ENCODE assay signal across 10 cellular contexts in genomic region chr14:103121161-103121845, GRCh38. TPM values are rescaled to one million over a fixed set of nuclear protein-coding genes. Genes with fewer than 3 reads are reported as not detected.
DNase-seq lines count a peak whose midpoint lies in the region; TF ChIP-seq lines count a peak whose summit lies in the region.
"Had no signal": no experiment of that assay in that cellular context is flagged by ENCODE, and none has a peak within 500 bp of the region (broad histone marks: within the 10 kb centered on the region; RNA-seq: fewer than 3 reads in every experiment).

No MANE protein-coding gene starts in this region.

- no peaks in the 10 kb centered on the region for H3K36me3 ChIP-seq in left ventricle myocardium inferior
- no peaks in the 10 kb centered on the region for H3K36me3 ChIP-seq in CD8-positive, alpha-beta memory T cell (ENCODE audit: insufficient read depth, low read length)

- H3K36me3 Mint-ChIP-seq in T-helper 2 cell treated with Interferon-gamma antibody and Interleukin-4, amounts not matched to agents 5 μg/mL and 100 μg/mL, for 36 hours (ENCODE audit: low read depth), result no peaks in the 10 kb centered on the region
- no peaks in the 10 kb centered on the region for H3K36me3 Mint-ChIP-seq in CD8-positive, alpha-beta memory T cell

- peak overlapping the region; percentile 99 for H3K27ac ChIP-seq in left ventricle myocardium inferior (replicated peaks)
- H3K27ac ChIP-seq in CD8-positive, alpha-beta memory T cell (ENCODE audit: low read depth, low read length), result no peak overlapping the region

- peaks cover 88% of the 10 kb centered on the region for H3K4me1 ChIP-seq in left ventricle myocardium inferior
- H3K4me1 ChIP-seq in CD8-positive, alpha-beta memory T cell (ENCODE audit: insufficient read depth, low read length), result peaks cover 7% of the 10 kb centered on the region

- peaks cover 33% of the 10 kb centered on the region for H3K27me3 Mint-ChIP-seq in T-helper 2 cell treated with Interferon-gamma antibody and Interleukin-4, amounts not matched to agents 5 μg/mL and 100 μg/mL, for 36 hours (ENCODE audit: low read depth)
- H3K27me3 Mint-ChIP-seq in CD8-positive, alpha-beta memory T cell, result peaks cover 22 to 25% of the 10 kb centered on the region in 2 donors

- peaks cover 2% of the 10 kb centered on the region for H3K4me1 Mint-ChIP-seq in T-helper 2 cell treated with Interferon-gamma antibody and Interleukin-4, amounts not matched to agents 5 μg/mL and 100 μg/mL, for 36 hours (ENCODE audit: low read depth)
- peaks cover 0 to 5% (median 0%) of the 10 kb centered on the region in 3 donors for H3K4me1 Mint-ChIP-seq in CD8-positive, alpha-beta memory T cell

- TF ChIP-seq CTCF in left ventricle myocardium inferior (IDR thresholded peaks at IDR 0.05; ENCODE audit: borderline replicate concordance), result no peak

- H3K9me3 ChIP-seq in left ventricle myocardium inferior (replicated peaks), result no peaks in the 10 kb centered on the region
- H3K9me3 ChIP-seq in CD8-positive, alpha-beta memory T cell (ENCODE audit: low read length), result no peaks in the 10 kb centered on the region

- CTCF ChIA-PET in CD8-positive, alpha-beta memory T cell (lab: Charles Lee), result no interaction called here

- no peak overlapping the region for H3K27ac Mint-ChIP-seq in T-helper 2 cell treated with Interferon-gamma antibody and Interleukin-4, amounts not matched to agents 5 μg/mL and 100 μg/mL, for 36 hours
- no peak overlapping the region for H3K27ac Mint-ChIP-seq in CD8-positive, alpha-beta memory T cell

- no peaks in the 10 kb centered on the region for H3K27me3 ChIP-seq in left ventricle myocardium inferior (ENCODE audit: low read depth)
- H3K27me3 ChIP-seq in CD8-positive, alpha-beta memory T cell (ENCODE audit: insufficient read depth, low read length, poor library complexity, severe bottlenecking), result peaks cover 4% of the 10 kb centered on the region

- H3K4me3 ChIP-seq in left ventricle myocardium inferior, result peak overlapping the region; percentile 96
- no peak overlapping the region for H3K4me3 ChIP-seq in CD8-positive, alpha-beta memory T cell (ENCODE audit: low read length)

- intact Hi-C loops in left ventricle myocardium inferior (cut with micrococcal nuclease) (no loop called here), posterior vena cava (cut with DNase I) (no loop called here)

- no peak overlapping the region for H3K4me3 Mint-ChIP-seq in T-helper 2 cell treated with Interferon-gamma antibody and Interleukin-4, amounts not matched to agents 5 μg/mL and 100 μg/mL, for 36 hours
- peak overlapping the region in 1 of 7 donors; percentile 45 for H3K4me3 Mint-ChIP-seq in CD8-positive, alpha-beta memory T cell

- no peaks in the 10 kb centered on the region for H3K9me3 Mint-ChIP-seq in T-helper 2 cell treated with Interferon-gamma antibody and Interleukin-4, amounts not matched to agents 5 μg/mL and 100 μg/mL, for 36 hours
- H3K9me3 Mint-ChIP-seq in CD8-positive, alpha-beta memory T cell, result no peaks in the 10 kb centered on the region

- peak; percentile 75 for DNase-seq in COLO668 (lab: John Stamatoyannopoulos, UW; ENCODE audit: unreplicated experiment)
- peak; percentile 76 for DNase-seq in SHP77 treated with DMSO at 0.1 percent for 48 hours (lab: John Stamatoyannopoulos, UW)
- peak; percentile 64 for DNase-seq in left ventricle myocardium inferior
- DNase-seq in posterior vena cava (ENCODE audit: low spot score), result peak; percentile 94
- no peak for DNase-seq in T-helper 2 cell treated with Interferon-gamma antibody and Interleukin-4, amounts not matched to agents 5 μg/mL and 100 μg/mL, for 36 hours (ENCODE audit: low spot score)
- no peak for DNase-seq in RPMI8226
- DNase-seq in CD8-positive, alpha-beta memory T cell, result no peak
- no peak for DNase-seq in H4 (ENCODE audit: low spot score)

- POLR2A ChIA-PET in CD8-positive, alpha-beta memory T cell (lab: Charles Lee), result no interaction called here

RNA-seq across cellular contexts. Expression of gene TNFAIP2, which starts 2.0 kb away (rescaled TPM):
- total RNA-seq in left ventricle myocardium inferior, result 40.1 TPM
- 100 to 1,000 TPM in 1 of 2 donors, 10 to 100 TPM in 1; 71.4 to 112 TPM for total RNA-seq in posterior vena cava
- 1 to 10 TPM in 1 of 2 experiments, under 1 TPM in 1; 0.70 to 1.4 TPM for total RNA-seq in CD8-positive, alpha-beta memory T cell
- polyA plus RNA-seq in CD8-positive, alpha-beta memory T cell, result not detected
- total RNA-seq in H4 (2014; rRNA removed; shearing (Covaris generic)), result 0.41 and 5.3 TPM in 2 replicates

RNA-seq across cellular contexts. Expression of gene EXOC3L4, which starts 26.8 kb away (rescaled TPM):
- total RNA-seq in left ventricle myocardium inferior (0.66 TPM), posterior vena cava (1 to 10 TPM; 1.0 to 2.5 TPM)
- total RNA-seq in CD8-positive, alpha-beta memory T cell, result not detected
- not detected for polyA plus RNA-seq in CD8-positive, alpha-beta memory T cell
- total RNA-seq in H4 (2014; rRNA removed; shearing (Covaris generic)), result not detected in 2 replicates
- total RNA-seq: RPMI7951 had no signal

RNA-seq across cellular contexts. Expression of gene LBHD2, which starts 37.3 kb away (rescaled TPM):
- total RNA-seq in left ventricle myocardium inferior, result not detected
- total RNA-seq in posterior vena cava, result not detected
- total RNA-seq in CD8-positive, alpha-beta memory T cell, result not detected
- not detected for polyA plus RNA-seq in CD8-positive, alpha-beta memory T cell
- total RNA-seq in H4 (2014; rRNA removed; shearing (Covaris generic)), result not detected in 2 replicates
- total RNA-seq: Daoy, RPMI7951 had no signal

Comparison
In these comparisons a context has a peak if more than half of its experiments do, and no peak if none do; other contexts are left out.
1. DNase-seq: peak in COLO668 (single experiment), SHP77 treated with DMSO at 0.1 percent for 48 hours (single experiment), left ventricle myocardium inferior (single experiment) and posterior vena cava (single experiment); none in T-helper 2 cell treated with Interferon-gamma antibody and Interleukin-4, amounts not matched to agents 5 μg/mL and 100 μg/mL, for 36 hours (single experiment), RPMI8226 (single experiment), CD8-positive, alpha-beta memory T cell (0 of 5) and H4 (single experiment).